Comparison of ENCODE assay signal across 13 cellular contexts in genomic region chr2:25955869-25956535, GRCh38. TPM values are rescaled to one million over a fixed set of nuclear protein-coding genes. Genes with fewer than 3 reads are reported as not detected.
DNase-seq lines count a peak whose midpoint lies in the region; FAIRE-seq and TF ChIP-seq lines count a peak whose summit lies in the region.
"Had no signal": no experiment of that assay in that cellular context is flagged by ENCODE, and none has a peak within 500 bp of the region (broad histone marks: within the 10 kb centered on the region; RNA-seq: fewer than 3 reads in every experiment).

No MANE protein-coding gene starts in this region.

- H3K9me3 ChIP-seq in astrocyte (ENCODE audit: insufficient read depth, low read depth, low read length) (no peaks in the 10 kb centered on the region), esophagus muscularis mucosa (no peaks in the 10 kb centered on the region)

- no peak overlapping the region for H2AFZ ChIP-seq in astrocyte (ENCODE audit: low read depth, low read length)
- H2AFZ ChIP-seq: parathyroid adenoma had no signal

- peaks cover 3% of the 10 kb centered on the region for H3K4me1 Mint-ChIP-seq in activated naive CD4-positive, alpha-beta T cell treated with anti-CD3 and anti-CD28 coated beads for 36 hours (ENCODE audit: low read depth)
- peaks cover 2% of the 10 kb centered on the region for H3K4me1 Mint-ChIP-seq in astrocyte (ENCODE audit: low read depth, unreplicated experiment)

- H3K4me3 ChIP-seq in astrocyte (ENCODE audit: insufficient read depth, low read depth, low read length): no peak overlapping the region
- no peak overlapping the region for H3K4me3 ChIP-seq in esophagus muscularis mucosa

- DNase-seq in activated naive CD4-positive, alpha-beta T cell treated with anti-CD3 and anti-CD28 coated beads for 36 hours: peak; percentile 17
- no peak for DNase-seq in activated naive CD4-positive, alpha-beta T cell treated with Interleukin-2 at 50 U/mL for 16 hours
- DNase-seq in KBM-7 (peak; percentile 21), astrocyte (ENCODE audit: low read depth) (no peak), posterior vena cava (ENCODE audit: low spot score) (peak; percentile 50), esophagus muscularis mucosa (ENCODE audit: extremely low spot score) (no peak), GM12891 (ENCODE audit: insufficient read length, low spot score) (no peak), C1 segment of cervical spinal cord (lab: John Stamatoyannopoulos, UW) (no peak)
- DNase-seq: cortex of kidney, DMS79, NCI-H1436 treated with DMSO at 0.1 percent for 48 hours had no signal

- TF ChIP-seq CTCF in astrocyte (IDR thresholded peaks at IDR 0.05; ENCODE audit: insufficient read depth, low read depth, low read length): no peak
- TF ChIP-seq CTCF in esophagus muscularis mucosa (IDR thresholded peaks at IDR 0.05): no peak

- H3K9ac ChIP-seq in astrocyte (ENCODE audit: low read length): no peak overlapping the region
- H3K9ac ChIP-seq: parathyroid adenoma had no signal

- H3K4me1 ChIP-seq in astrocyte (ENCODE audit: insufficient read depth, low read length) (peaks cover 5% of the 10 kb centered on the region), esophagus muscularis mucosa (peaks cover 0 to 13% (median 8%) of the 10 kb centered on the region in 4 donors)

- intact Hi-C loops in activated naive CD4-positive, alpha-beta T cell treated with anti-CD3 and anti-CD28 coated beads for 36 hours (cut with micrococcal nuclease): no loop called here
- intact Hi-C loops in posterior vena cava (cut with DNase I) (loop anchor here (10.0 kb wide), 1 partner anchor 189 kb away; no protein-coding TSS in a partner anchor), esophagus muscularis mucosa (cut with DNase I) (loop anchor here (10.0 kb wide), 1 partner anchor 379 kb away; no protein-coding TSS in a partner anchor)

- peaks cover 38% of the 10 kb centered on the region for H4K20me1 ChIP-seq in astrocyte (ENCODE audit: insufficient read depth, low read length)

- no peak overlapping the region for H3K4me2 ChIP-seq in astrocyte (ENCODE audit: low read length)

- TF ChIP-seq EP300 in esophagus muscularis mucosa (IDR thresholded peaks at IDR 0.05): no peak

- TF ChIP-seq POLR2A in esophagus muscularis mucosa (IDR thresholded peaks at IDR 0.05; ENCODE audit: low read depth) (no peak), GM12891 (IDR thresholded peaks at IDR 0.05; ENCODE audit: low read depth, low read length) (no peak)

- no peak overlapping the region for H3K27ac Mint-ChIP-seq in activated naive CD4-positive, alpha-beta T cell treated with anti-CD3 and anti-CD28 coated beads for 36 hours
- H3K27ac Mint-ChIP-seq in astrocyte (ENCODE audit: unreplicated experiment): no peak overlapping the region

- H3K36me3 ChIP-seq in astrocyte (ENCODE audit: insufficient read depth, low read length) (no peaks in the 10 kb centered on the region), esophagus muscularis mucosa (peaks cover 0 to 30% (median 10%) of the 10 kb centered on the region in 4 donors)

- no peak for FAIRE-seq in astrocyte (lab: Jason Lieb, UNC)
- FAIRE-seq in GM12891 (lab: Jason Lieb, UNC): no peak
- FAIRE-seq: HTR-8/SVneo had no signal

- no peaks in the 10 kb centered on the region for H3K27me3 ChIP-seq in astrocyte (ENCODE audit: insufficient read depth, low read length)
- no peaks in the 10 kb centered on the region for H3K27me3 ChIP-seq in esophagus muscularis mucosa

- H3K27me3 Mint-ChIP-seq in activated naive CD4-positive, alpha-beta T cell treated with anti-CD3 and anti-CD28 coated beads for 36 hours (ENCODE audit: low read depth): no peaks in the 10 kb centered on the region
- H3K27me3 Mint-ChIP-seq in astrocyte (ENCODE audit: low read depth, unreplicated experiment): no peaks in the 10 kb centered on the region

- H3K79me2 ChIP-seq in astrocyte (ENCODE audit: insufficient read depth, low read length): peaks cover 21% of the 10 kb centered on the region
- H3K79me2 ChIP-seq: parathyroid adenoma had no signal

- WGBS in esophagus muscularis mucosa: 85% methylated on average over 7 of the region's 7 CpGs

- no peak overlapping the region for H3K4me3 Mint-ChIP-seq in activated naive CD4-positive, alpha-beta T cell treated with anti-CD3 and anti-CD28 coated beads for 36 hours
- peak overlapping the region; percentile 34 for H3K4me3 Mint-ChIP-seq in astrocyte (ENCODE audit: unreplicated experiment)

- H3K36me3 Mint-ChIP-seq in activated naive CD4-positive, alpha-beta T cell treated with anti-CD3 and anti-CD28 coated beads for 36 hours (ENCODE audit: low read depth): no peaks in the 10 kb centered on the region
- H3K36me3 Mint-ChIP-seq in astrocyte (ENCODE audit: low read depth, unreplicated experiment): peaks cover 26% of the 10 kb centered on the region

- H3K27ac ChIP-seq in astrocyte (ENCODE audit: low read depth, low read length): no peak overlapping the region
- no peak overlapping the region for H3K27ac ChIP-seq in esophagus muscularis mucosa (replicated peaks in 1 of 4)
- H3K27ac ChIP-seq: parathyroid adenoma had no signal

- no peaks in the 10 kb centered on the region for H3K9me3 Mint-ChIP-seq in activated naive CD4-positive, alpha-beta T cell treated with anti-CD3 and anti-CD28 coated beads for 36 hours
- H3K9me3 Mint-ChIP-seq in astrocyte (ENCODE audit: unreplicated experiment): no peaks in the 10 kb centered on the region

- in situ Hi-C loops in KBM-7 (cut with MboI; ENCODE audit: low pct_unique_long_range_greater_than_20kb, low sequenced_read_pairs): no loop called here

- CTCF ChIA-PET in activated naive CD4-positive, alpha-beta T cell treated with anti-CD3 and anti-CD28 coated beads for 36 hours (lab: Charles Lee): interaction anchor here (1.0 to 2.0 kb wide), 6 partner anchors 29 to 349 kb away, joined by 3 to 11 read pairs (median 4); no protein-coding TSS in a partner anchor

TF ChIP-seq in GM12891, 5 proteins besides CTCF, POLR2A, EP300 and RAD21:
- TF ChIP-seq SPI1 (IDR thresholded peaks at IDR 0.05; ENCODE audit: low read depth, low read length): no peak
- no peak for TF ChIP-seq POLR2AphosphoS5 (IDR thresholded peaks at IDR 0.05; ENCODE audit: low read depth, low read length)
- no peak for TF ChIP-seq TAF1 (IDR thresholded peaks at IDR 0.05; ENCODE audit: low read depth, low read length)
- TF ChIP-seq POU2F2 (IDR thresholded peaks at IDR 0.05; ENCODE audit: low read depth, low read length): no peak
- TF ChIP-seq PAX5 (IDR thresholded peaks at IDR 0.05; ENCODE audit: insufficient read depth, low read length, severe bottlenecking): no peak

RNA-seq across cellular contexts. Expression of gene KIF3C, which starts 26.3 kb away (rescaled TPM):
- 1 to 10 TPM; 3.0 to 3.4 TPM for total RNA-seq in activated naive CD4-positive, alpha-beta T cell treated with anti-CD3 and anti-CD28 coated beads for 36 hours
- 37.6 and 38.7 TPM in 2 replicates for total RNA-seq in astrocyte
- 10 to 100 TPM in 1 of 2 donors, 1 to 10 TPM in 1; 3.9 to 10.9 TPM for total RNA-seq in posterior vena cava
- 10 to 100 TPM in 2 of 4 donors, 1 to 10 TPM in 2; 6.6 to 14.3 (median 9.3) TPM for total RNA-seq in esophagus muscularis mucosa
- 0.24 TPM for polyA plus RNA-seq in GM12891 (2012; ENCODE audit: low read depth, missing spikeins)

Comparison
In these comparisons a context has a peak if more than half of its experiments do, and no peak if none do; other contexts are left out.
1. DNase-seq: peak in activated naive CD4-positive, alpha-beta T cell treated with anti-CD3 and anti-CD28 coated beads for 36 hours (single experiment), KBM-7 (single experiment) and posterior vena cava (single experiment); none in activated naive CD4-positive, alpha-beta T cell treated with Interleukin-2 at 50 U/mL for 16 hours (single experiment), astrocyte (single experiment), esophagus muscularis mucosa (single experiment), GM12891 (single experiment) and C1 segment of cervical spinal cord (0 of 14).